1 cellular context compared by ENCODE assay signal in genomic region chr19:9791073-9791367, GRCh38.
TF ChIP-seq lines count a peak whose summit lies in the region.

No MANE protein-coding gene starts in this region.

TF ChIP-seq in K562, 482 proteins besides CTCF, POLR2A, EP300 and RAD21:
- peak; percentile 17; the same call in 1 of the 2 replicates for TF ChIP-seq ZNF592 (IDR thresholded peaks at IDR 0.05)
- peak in 1 of 3 experiments; percentile 39; a peak in 1 of 6 replicates for TF ChIP-seq ZBTB11 (CRISPR knock-in tag; IDR thresholded peaks at IDR 0.05)
- TF ChIP-seq ZBTB33 (CRISPR knock-in tag; IDR thresholded peaks at IDR 0.05), result peak; percentile 33; the same call in 1 of the 2 replicates
- TF ChIP-seq PHF8 (IDR thresholded peaks at IDR 0.05; ENCODE audit: borderline replicate concordance, low read length), result 0 out of 2 replicates have a peak, but pooled peaks have one; percentile 3
- peak; percentile 36 for TF ChIP-seq ZFX (CRISPR knock-in tag; IDR thresholded peaks at IDR 0.05)
TF ChIP-seq in K562: peak in this region for 5; not testable (repeated sequence) for 477.
